Comparison of ENCODE assay signal across 35 cellular contexts in the genomic region with DNA sequence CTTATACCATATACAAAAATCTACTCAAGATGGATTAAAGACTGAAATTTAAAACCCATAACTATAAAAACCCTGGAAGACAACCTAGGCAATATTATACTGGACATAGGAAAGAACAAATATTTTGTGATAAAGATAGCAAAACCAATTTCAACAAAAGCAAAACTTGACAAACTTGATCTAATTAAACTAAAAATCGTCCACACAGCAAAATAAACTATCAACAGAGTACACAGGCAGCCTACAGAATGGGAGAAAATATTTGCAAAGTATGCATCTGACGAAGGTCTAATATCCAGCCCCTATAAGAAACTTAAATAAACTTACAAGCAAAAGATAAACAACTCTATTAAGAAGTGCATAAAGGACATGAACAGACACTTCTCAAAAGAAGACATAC.
"Had no signal": no experiment of that assay in that cellular context is flagged by ENCODE, and none has a peak within 500 bp of the region (broad histone marks: within the 10 kb centered on the region; RNA-seq: fewer than 3 reads in every experiment).

No MANE protein-coding gene starts in this region.

- H3K36me3 ChIP-seq: MG63 had no signal

- H3K27me3 ChIP-seq: MG63 had no signal

- H3K4me3 ChIP-seq: MG63 had no signal

- H3K9me3 ChIP-seq: MG63 had no signal

- DNase-seq: Kasumi-1, MG63, MM.1S, MV-4-11, NCI-H1048, NCI-H1092, NCI-H1092 treated with DMSO at 0.1 percent for 48 hours, NCI-H1105, NCI-H1105 treated with DMSO at 0.1 percent for 48 hours, NCI-H1417, NCI-H1417 treated with DMSO at 0.1 percent for 48 hours, NCI-H1436, NCI-H1436 treated with DMSO at 0.1 percent for 48 hours, NCI-H146, NCI-H1694, NCI-H1694 treated with DMSO at 0.1 percent for 48 hours, NCI-H187, NCI-H187 treated with DMSO at 0.1 percent for 48 hours, NCI-H1930, NCI-H2029, NCI-H2029 treated with DMSO at 0.1 percent for 48 hours, NCI-H2081, NCI-H2081 treated with DMSO at 0.1 percent for 48 hours, NCI-H2107, NCI-H2171, NCI-H2171 treated with DMSO at 0.1 percent for 48 hours, NCI-H2227 treated with DMSO at 0.1 percent for 48 hours, NCI-H226, NCI-H345, NCI-H446, NCI-H446 treated with DMSO at 0.1 percent for 48 hours, NCI-H510A, NCI-H510A treated with DMSO at 0.1 percent for 48 hours, NCI-H524, NCI-H524 treated with DMSO at 0.1 percent for 48 hours had no signal
